ENCODE assay signal across 1 cellular context in genomic region chr12:64522807-64523206, GRCh38.
TF ChIP-seq lines count a peak whose summit lies in the region.

No MANE protein-coding gene starts in this region.

TF ChIP-seq in K562, 482 proteins besides CTCF, POLR2A, EP300 and RAD21:
- TF ChIP-seq NFE2L1 (tag; IDR thresholded peaks at IDR 0.05; ENCODE audit: borderline replicate concordance, low read depth) = 0 out of 2 replicates have a peak, but pooled peaks have one; percentile 6
- peak; percentile 76 for TF ChIP-seq C11orf30 (IDR thresholded peaks at IDR 0.05; ENCODE audit: low read depth)
- no peak for TF ChIP-seq MYC (IDR thresholded peaks at IDR 0.05; ENCODE audit: low read depth, low read length)
- no peak for TF ChIP-seq MYC (CRISPR knock-in tag; IDR thresholded peaks at IDR 0.05; ENCODE audit: borderline replicate concordance, low read depth)
- TF ChIP-seq MAFK (IDR thresholded peaks at IDR 0.05; ENCODE audit: low read length) = peak; percentile 50; the same call in 1 of the 2 replicates
- peak; percentile 65; the same call in 1 of the 2 replicates for TF ChIP-seq NFE2 (IDR thresholded peaks at IDR 0.05; ENCODE audit: low read depth)
- peak; percentile 41; the same call in 1 of the 2 replicates for TF ChIP-seq MAFF (IDR thresholded peaks at IDR 0.05; ENCODE audit: low read length)
- no peak for TF ChIP-seq HINFP (tag; conservative IDR thresholded peaks at IDR 0.05; ENCODE audit: low read depth)
- TF ChIP-seq MAFG (tag; conservative IDR thresholded peaks at IDR 0.05) = peak; percentile 74
- peak; percentile 65 for TF ChIP-seq ZNF316 (IDR thresholded peaks at IDR 0.05)
- TF ChIP-seq SMARCE1 (IDR thresholded peaks at IDR 0.05) = no peak
- TF ChIP-seq SNAPC5 (CRISPR knock-in tag; IDR thresholded peaks at IDR 0.05) = no peak
TF ChIP-seq in K562: peak in this region for 7.
